Comparison of ENCODE assay signal across 1 cellular context in genomic region chr16:54331241-54332002, GRCh38.
A peak's percentile ranks its signal among the peaks of the same experiment; 100 is the strongest.
TF ChIP-seq lines count a peak whose summit lies in the region.

No MANE protein-coding gene starts in this region.

TF ChIP-seq in HepG2, 621 proteins besides CTCF, POLR2A, EP300 and RAD21:
- TF ChIP-seq ARNT2 (CRISPR knock-in tag; IDR thresholded peaks at IDR 0.05; ENCODE audit: low read depth): no peak
- TF ChIP-seq NR0B2 (CRISPR knock-in tag; IDR thresholded peaks at IDR 0.05): no peak
- no peak for TF ChIP-seq ISX (CRISPR knock-in tag; conservative IDR thresholded peaks at IDR 0.05)
- no peak for TF ChIP-seq RNF2 (conservative IDR thresholded peaks at IDR 0.05; ENCODE audit: low read depth)
- TF ChIP-seq ZNF770 (CRISPR knock-in tag; IDR thresholded peaks at IDR 0.05): peak; percentile 59; the same call in 1 of the 2 replicates
- no peak for TF ChIP-seq ZNF781 (CRISPR knock-in tag; IDR thresholded peaks at IDR 0.05; ENCODE audit: borderline replicate concordance, not compliant biosample characterization)
- no peak for TF ChIP-seq ZBTB39 (CRISPR knock-in tag; IDR thresholded peaks at IDR 0.05)
